Comparison of ENCODE assay signal across 19 cellular contexts in the genomic region with DNA sequence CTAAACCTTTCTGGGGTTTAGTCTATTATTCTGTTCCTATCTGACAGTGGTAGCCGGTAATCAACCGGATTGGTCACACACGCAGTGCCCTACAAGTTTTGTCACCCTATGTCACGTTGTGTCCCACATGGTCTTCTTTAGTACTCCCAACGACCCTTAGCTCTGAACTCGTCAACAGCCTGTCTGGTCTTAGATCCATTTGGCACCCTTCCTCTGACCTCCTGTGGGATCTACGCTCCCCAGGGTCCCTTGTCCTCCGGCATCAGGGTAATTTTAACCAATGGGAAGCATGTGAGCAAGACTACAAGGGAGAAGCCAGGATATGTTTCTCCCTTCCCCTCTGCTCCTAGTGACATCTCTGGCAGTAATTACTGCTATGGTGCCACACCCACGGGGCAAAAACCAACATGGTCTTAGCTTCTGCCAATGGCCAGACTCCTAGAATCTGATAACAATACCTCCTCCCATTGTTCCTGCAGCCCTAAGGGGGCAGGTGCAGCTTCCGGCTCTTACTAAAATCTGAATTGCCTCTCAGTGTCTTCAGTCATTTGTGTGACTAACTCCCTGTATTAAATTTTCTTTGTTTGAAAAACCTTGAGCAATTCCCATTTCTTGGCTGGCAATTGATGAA. TPM values are rescaled to one million over a fixed set of nuclear protein-coding genes. Genes with fewer than 3 reads are reported as not detected.
DNase-seq lines count a peak whose midpoint lies in the region; ATAC-seq and TF ChIP-seq lines count a peak whose summit lies in the region.
"Had no signal": no experiment of that assay in that cellular context is flagged by ENCODE, and none has a peak within 500 bp of the region (broad histone marks: within the 10 kb centered on the region; RNA-seq: fewer than 3 reads in every experiment).

No MANE protein-coding gene starts in this region.

- CTCF ChIA-PET in activated CD8-positive, alpha-beta memory T cell treated with anti-CD3 and anti-CD28 coated beads, Interleukin-2, amount 10 ng/mL, durations not matched to agents 7 days and 5 days (lab: Charles Lee), result no interaction called here

- TF ChIP-seq CTCF in RWPE2 (IDR thresholded peaks at IDR 0.05; ENCODE audit: poor library complexity, severe bottlenecking), result no peak
- no peak for TF ChIP-seq CTCF in lung (IDR thresholded peaks at IDR 0.05; ENCODE audit: control extremely low read depth, extremely low read depth)
- TF ChIP-seq CTCF in glutamatergic neuron (IDR thresholded peaks at IDR 0.05; ENCODE audit: partially characterized antibody, unreplicated experiment), result no peak

- H3K27me3 ChIP-seq in RWPE2 (ENCODE audit: insufficient read depth, poor library complexity, severe bottlenecking) (no peaks in the 10 kb centered on the region), lung (ENCODE audit: control insufficient read depth, insufficient read depth) (no peaks in the 10 kb centered on the region)

- no peaks in the 10 kb centered on the region for H3K36me3 Mint-ChIP-seq in activated CD8-positive, alpha-beta memory T cell treated with anti-CD3 and anti-CD28 coated beads, Interleukin-2, amount 10 ng/mL, durations not matched to agents 7 days and 5 days
- H3K36me3 Mint-ChIP-seq in glutamatergic neuron (ENCODE audit: unreplicated experiment), result no peaks in the 10 kb centered on the region
- no peaks in the 10 kb centered on the region for H3K36me3 Mint-ChIP-seq in stimulated activated effector memory CD8-positive, alpha-beta T cell treated with anti-CD3 and anti-CD28 coated beads, Interleukin-12 subunit alpha, Interleukin-12 subunit beta, amount 100 ng/mL, for 72 hours
- H3K36me3 Mint-ChIP-seq in activated T-cell treated with anti-CD3 and anti-CD28 coated beads, Interleukin-2, amount 50 U/mL, for 24 hours (ENCODE audit: low read depth), result no peaks in the 10 kb centered on the region

- DNase-seq in activated CD8-positive, alpha-beta memory T cell treated with anti-CD3 and anti-CD28 coated beads, Interleukin-2, amount 10 ng/mL, durations not matched to agents 7 days and 5 days, result peak; percentile 9
- DNase-seq in activated CD8-positive, alpha-beta memory T cell treated with anti-CD3 and anti-CD28 coated beads for 24 hours, result no peak
- DNase-seq in RWPE2 (ENCODE audit: low spot score) (peak; percentile 24), lung (ENCODE audit: low spot score) (peak; percentile 23), glutamatergic neuron (no peak)
- DNase-seq in stimulated activated effector memory CD8-positive, alpha-beta T cell treated with anti-CD3 and anti-CD28 coated beads, Interleukin-12 subunit alpha, Interleukin-12 subunit beta, amount 100 ng/mL, for 72 hours (ENCODE audit: low spot score in 2 of 2), result no peak
- DNase-seq in activated T-cell treated with anti-CD3 and anti-CD28 coated beads, Interleukin-2, amount 50 U/mL, for 24 hours, result no peak
- DNase-seq: DMS 273 treated with DMSO at 0.1 percent for 48 hours, GDM1, GM23248, MV-4-11, NCI-H1436, NCI-H2081, NCI-H524 treated with DMSO at 0.1 percent for 48 hours, RPMI8226 had no signal

- no peak overlapping the region for H3K27ac Mint-ChIP-seq in activated CD8-positive, alpha-beta memory T cell treated with anti-CD3 and anti-CD28 coated beads, Interleukin-2, amount 10 ng/mL, durations not matched to agents 7 days and 5 days
- H3K27ac Mint-ChIP-seq in glutamatergic neuron (ENCODE audit: unreplicated experiment), result no peak overlapping the region
- H3K27ac Mint-ChIP-seq in stimulated activated effector memory CD8-positive, alpha-beta T cell treated with anti-CD3 and anti-CD28 coated beads, Interleukin-12 subunit alpha, Interleukin-12 subunit beta, amount 100 ng/mL, for 72 hours, result no peak overlapping the region
- no peak overlapping the region for H3K27ac Mint-ChIP-seq in activated T-cell treated with anti-CD3 and anti-CD28 coated beads, Interleukin-2, amount 50 U/mL, for 24 hours

- H3K4me3 ChIP-seq in RWPE2 (ENCODE audit: severe bottlenecking) (no peak overlapping the region), lung (no peak overlapping the region)
- H3K4me3 ChIP-seq: GM12878, GM23248, K562 had no signal

- no peaks in the 10 kb centered on the region for H3K36me3 ChIP-seq in RWPE2 (ENCODE audit: low read depth)
- no peaks in the 10 kb centered on the region for H3K36me3 ChIP-seq in lung (ENCODE audit: control insufficient read depth in 2 of 2, insufficient read depth in 2 of 2, low read length in 2 of 2)

- no peak overlapping the region for H3K4me3 Mint-ChIP-seq in activated CD8-positive, alpha-beta memory T cell treated with anti-CD3 and anti-CD28 coated beads, Interleukin-2, amount 10 ng/mL, durations not matched to agents 7 days and 5 days
- no peak overlapping the region for H3K4me3 Mint-ChIP-seq in glutamatergic neuron (ENCODE audit: unreplicated experiment)
- H3K4me3 Mint-ChIP-seq in stimulated activated effector memory CD8-positive, alpha-beta T cell treated with anti-CD3 and anti-CD28 coated beads, Interleukin-12 subunit alpha, Interleukin-12 subunit beta, amount 100 ng/mL, for 72 hours, result no peak overlapping the region
- H3K4me3 Mint-ChIP-seq in activated T-cell treated with anti-CD3 and anti-CD28 coated beads, Interleukin-2, amount 50 U/mL, for 24 hours, result no peak overlapping the region

- H3K9me3 Mint-ChIP-seq in activated CD8-positive, alpha-beta memory T cell treated with anti-CD3 and anti-CD28 coated beads, Interleukin-2, amount 10 ng/mL, durations not matched to agents 7 days and 5 days (ENCODE audit: low read depth), result no peaks in the 10 kb centered on the region
- H3K9me3 Mint-ChIP-seq in glutamatergic neuron (ENCODE audit: unreplicated experiment), result no peaks in the 10 kb centered on the region
- no peaks in the 10 kb centered on the region for H3K9me3 Mint-ChIP-seq in stimulated activated effector memory CD8-positive, alpha-beta T cell treated with anti-CD3 and anti-CD28 coated beads, Interleukin-12 subunit alpha, Interleukin-12 subunit beta, amount 100 ng/mL, for 72 hours
- no peaks in the 10 kb centered on the region for H3K9me3 Mint-ChIP-seq in activated T-cell treated with anti-CD3 and anti-CD28 coated beads, Interleukin-2, amount 50 U/mL, for 24 hours

- ATAC-seq in activated CD8-positive, alpha-beta memory T cell treated with anti-CD3 and anti-CD28 coated beads, Interleukin-2, amount 10 ng/mL, durations not matched to agents 7 days and 5 days, result no peak
- ATAC-seq in RWPE2 (ENCODE audit: low read depth) (peak; percentile 21; the same call in 2 of the 3 replicates), lung (ENCODE audit: insufficient read depth, low FRiP score) (no peak)
- ATAC-seq in stimulated activated effector memory CD8-positive, alpha-beta T cell treated with anti-CD3 and anti-CD28 coated beads, Interleukin-12 subunit alpha, Interleukin-12 subunit beta, amount 100 ng/mL, for 72 hours, result no peak
- ATAC-seq: GM12878, HCT116, K562 had no signal

- WGBS in lung, 2 donors, result 83 to 84% methylated on average over 10 of the region's 10 CpGs

- H3K4me1 ChIP-seq in RWPE2 (ENCODE audit: insufficient read depth, poor library complexity, severe bottlenecking) (no peaks in the 10 kb centered on the region), lung (ENCODE audit: control insufficient read depth in 2 of 2, insufficient read depth in 2 of 2, low read length in 2 of 2) (peaks cover 0 to 6% of the 10 kb centered on the region in 2 donors)

- H3K9me3 ChIP-seq in RWPE2 (ENCODE audit: severe bottlenecking) (no peaks in the 10 kb centered on the region), lung (ENCODE audit: control insufficient read depth in 2 of 2, insufficient read depth in 1 of 2, low read length in 1 of 2) (peaks cover 0 to 3% of the 10 kb centered on the region in 2 donors)

- no peaks in the 10 kb centered on the region for H3K4me1 Mint-ChIP-seq in activated CD8-positive, alpha-beta memory T cell treated with anti-CD3 and anti-CD28 coated beads, Interleukin-2, amount 10 ng/mL, durations not matched to agents 7 days and 5 days
- no peaks in the 10 kb centered on the region for H3K4me1 Mint-ChIP-seq in glutamatergic neuron (ENCODE audit: low read depth, unreplicated experiment)
- no peaks in the 10 kb centered on the region for H3K4me1 Mint-ChIP-seq in stimulated activated effector memory CD8-positive, alpha-beta T cell treated with anti-CD3 and anti-CD28 coated beads, Interleukin-12 subunit alpha, Interleukin-12 subunit beta, amount 100 ng/mL, for 72 hours
- no peaks in the 10 kb centered on the region for H3K4me1 Mint-ChIP-seq in activated T-cell treated with anti-CD3 and anti-CD28 coated beads, Interleukin-2, amount 50 U/mL, for 24 hours (ENCODE audit: low read depth)

- H3K27ac ChIP-seq in RWPE2 (ENCODE audit: poor library complexity, severe bottlenecking) (no peak overlapping the region), lung (ENCODE audit: low read depth in 1 of 2, low read length in 1 of 2) (no peak overlapping the region)
- H3K27ac ChIP-seq: C4-2B, GM23248 had no signal

- H3K27me3 Mint-ChIP-seq in activated CD8-positive, alpha-beta memory T cell treated with anti-CD3 and anti-CD28 coated beads, Interleukin-2, amount 10 ng/mL, durations not matched to agents 7 days and 5 days, result peaks cover 7% of the 10 kb centered on the region
- H3K27me3 Mint-ChIP-seq in glutamatergic neuron (ENCODE audit: unreplicated experiment), result no peaks in the 10 kb centered on the region
- H3K27me3 Mint-ChIP-seq in activated T-cell treated with anti-CD3 and anti-CD28 coated beads, Interleukin-2, amount 50 U/mL, for 24 hours, result peaks cover 6% of the 10 kb centered on the region

RNA-seq across cellular contexts. Expression of a gene that starts 56.6 kb away (rescaled TPM):
- total RNA-seq in activated CD8-positive, alpha-beta memory T cell treated with anti-CD3 and anti-CD28 coated beads, Interleukin-2, amount 10 ng/mL, durations not matched to agents 7 days and 5 days, result under 1 TPM; 0.09 to 0.40 TPM
- total RNA-seq in lung (10 to 100 TPM; 17.5 to 65.0 TPM), glutamatergic neuron (ENCODE audit: unreplicated experiment) (4.6 TPM)
- 100 to 1,000 TPM in 1 of 2 donors, 1 to 10 TPM in 1; 7.7 to 161 TPM for polyA plus RNA-seq in lung
- total RNA-seq: GM12878 had no signal
- polyA plus RNA-seq: K562 had no signal

Comparison
In these comparisons a context has a peak if more than half of its experiments do, and no peak if none do; other contexts are left out.
1. DNase-seq: peak in activated CD8-positive, alpha-beta memory T cell treated with anti-CD3 and anti-CD28 coated beads, Interleukin-2, amount 10 ng/mL, durations not matched to agents 7 days and 5 days (single experiment), RWPE2 (single experiment) and lung (single experiment); none in activated CD8-positive, alpha-beta memory T cell treated with anti-CD3 and anti-CD28 coated beads for 24 hours (single experiment), glutamatergic neuron (single experiment), stimulated activated effector memory CD8-positive, alpha-beta T cell treated with anti-CD3 and anti-CD28 coated beads, Interleukin-12 subunit alpha, Interleukin-12 subunit beta, amount 100 ng/mL, for 72 hours (0 of 2) and activated T-cell treated with anti-CD3 and anti-CD28 coated beads, Interleukin-2, amount 50 U/mL, for 24 hours (single experiment).